1 cellular context compared by ENCODE assay signal in the genomic region with DNA sequence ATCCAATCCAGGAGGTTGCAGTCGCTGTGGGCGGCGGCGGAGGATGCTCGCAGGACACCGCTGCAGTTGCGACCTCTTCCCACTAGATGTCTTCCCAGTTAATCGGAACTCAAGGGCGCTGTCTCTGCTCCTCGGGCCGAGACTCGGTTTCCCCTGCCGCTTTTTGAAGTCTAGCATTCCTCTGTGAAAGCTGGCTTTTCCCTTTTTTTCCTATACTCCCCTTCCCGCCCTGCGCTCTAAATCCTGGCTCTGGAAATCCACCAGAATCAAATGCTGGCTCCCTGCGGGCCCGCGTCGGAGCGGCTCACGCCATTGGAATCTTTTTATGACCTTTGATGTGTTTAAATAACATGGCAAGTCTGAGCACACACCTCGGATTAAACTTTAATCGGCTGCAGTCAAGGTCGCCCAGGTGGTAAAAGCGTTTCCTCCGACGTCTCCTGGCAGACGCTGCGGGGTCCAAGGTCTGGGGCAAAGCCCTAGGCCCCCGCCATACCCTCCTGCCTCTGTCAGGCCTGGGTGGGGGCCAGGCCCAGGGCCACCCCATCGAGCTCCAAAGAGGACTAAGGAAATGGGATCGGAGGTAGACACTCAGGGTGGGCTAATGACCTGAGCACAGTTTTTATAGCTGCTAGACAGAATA.
TF ChIP-seq lines count a peak whose summit lies in the region.

No MANE protein-coding gene starts in this region.

TF ChIP-seq in HepG2, 621 proteins besides CTCF, POLR2A, EP300 and RAD21 (continued from another document and continues in another):
- no peak for TF ChIP-seq ZSCAN30 (CRISPR knock-in tag; IDR thresholded peaks at IDR 0.05)
- TF ChIP-seq ARID4A (CRISPR knock-in tag; IDR thresholded peaks at IDR 0.05; ENCODE audit: borderline replicate concordance): no peak
- TF ChIP-seq STAT6 (CRISPR knock-in tag; IDR thresholded peaks at IDR 0.05; ENCODE audit: borderline replicate concordance): no peak
- TF ChIP-seq, protein P1, sequence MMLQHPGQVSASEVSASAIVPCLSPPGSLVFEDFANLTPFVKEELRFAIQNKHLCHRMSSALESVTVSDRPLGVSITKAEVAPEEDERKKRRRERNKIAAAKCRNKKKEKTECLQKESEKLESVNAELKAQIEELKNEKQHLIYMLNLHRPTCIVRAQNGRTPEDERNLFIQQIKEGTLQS (CRISPR knock-in tag; IDR thresholded peaks at IDR 0.05): no peak
- TF ChIP-seq ZNF501 (CRISPR knock-in tag; IDR thresholded peaks at IDR 0.05): peak; percentile 21; the same call in 1 of the 2 replicates
- TF ChIP-seq ZNF326 (CRISPR knock-in tag; IDR thresholded peaks at IDR 0.05; ENCODE audit: borderline replicate concordance): no peak
- no peak for TF ChIP-seq DZIP1 (CRISPR knock-in tag; IDR thresholded peaks at IDR 0.05)
- TF ChIP-seq MBNL3 (CRISPR knock-in tag; conservative IDR thresholded peaks at IDR 0.05): no peak
- TF ChIP-seq ZNF550 (CRISPR knock-in tag; IDR thresholded peaks at IDR 0.05; ENCODE audit: borderline replicate concordance): no peak
- TF ChIP-seq MEF2D (CRISPR knock-in tag; IDR thresholded peaks at IDR 0.05): no peak
- no peak for TF ChIP-seq ZFX (CRISPR knock-in tag; IDR thresholded peaks at IDR 0.05; ENCODE audit: low read depth)
- peak; percentile 21; the same call in 1 of the 2 replicates for TF ChIP-seq RARA (CRISPR knock-in tag; IDR thresholded peaks at IDR 0.05)
- no peak for TF ChIP-seq ZNF776 (CRISPR knock-in tag; IDR thresholded peaks at IDR 0.05)
- no peak for TF ChIP-seq ZSCAN21 (CRISPR knock-in tag; IDR thresholded peaks at IDR 0.05; ENCODE audit: borderline replicate concordance)
- TF ChIP-seq CCDC6 (CRISPR knock-in tag; IDR thresholded peaks at IDR 0.05): no peak
- no peak for TF ChIP-seq ARNTL (CRISPR knock-in tag; IDR thresholded peaks at IDR 0.05)
- peak; percentile 41 for TF ChIP-seq IKZF4 (CRISPR knock-in tag; IDR thresholded peaks at IDR 0.05; ENCODE audit: borderline replicate concordance, low read depth, not compliant biosample characterization)
- TF ChIP-seq, protein P2, sequence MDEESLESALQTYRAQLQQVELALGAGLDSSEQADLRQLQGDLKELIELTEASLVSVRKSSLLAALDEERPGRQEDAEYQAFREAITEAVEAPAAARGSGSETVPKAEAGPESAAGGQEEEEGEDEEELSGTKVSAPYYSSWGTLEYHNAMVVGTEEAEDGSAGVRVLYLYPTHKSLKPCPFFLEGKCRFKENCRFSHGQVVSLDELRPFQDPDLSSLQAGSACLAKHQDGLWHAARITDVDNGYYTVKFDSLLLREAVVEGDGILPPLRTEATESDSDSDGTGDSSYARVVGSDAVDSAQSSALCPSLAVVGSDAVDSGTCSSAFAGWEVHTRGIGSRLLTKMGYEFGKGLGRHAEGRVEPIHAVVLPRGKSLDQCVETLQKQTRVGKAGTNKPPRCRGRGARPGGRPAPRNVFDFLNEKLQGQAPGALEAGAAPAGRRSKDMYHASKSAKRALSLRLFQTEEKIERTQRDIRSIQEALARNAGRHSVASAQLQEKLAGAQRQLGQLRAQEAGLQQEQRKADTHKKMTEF (CRISPR knock-in tag; IDR thresholded peaks at IDR 0.05): 0 out of 2 replicates have a peak, but pooled peaks have one; percentile 24
- no peak for TF ChIP-seq NKX3-1 (CRISPR knock-in tag; IDR thresholded peaks at IDR 0.05)
- TF ChIP-seq ZBTB42 (CRISPR knock-in tag; IDR thresholded peaks at IDR 0.05): no peak
- no peak for TF ChIP-seq ZNF589 (CRISPR knock-in tag; conservative IDR thresholded peaks at IDR 0.05)
- no peak for TF ChIP-seq EZH2 (conservative IDR thresholded peaks at IDR 0.05; ENCODE audit: low read depth, low read length)
- TF ChIP-seq, protein P3, sequence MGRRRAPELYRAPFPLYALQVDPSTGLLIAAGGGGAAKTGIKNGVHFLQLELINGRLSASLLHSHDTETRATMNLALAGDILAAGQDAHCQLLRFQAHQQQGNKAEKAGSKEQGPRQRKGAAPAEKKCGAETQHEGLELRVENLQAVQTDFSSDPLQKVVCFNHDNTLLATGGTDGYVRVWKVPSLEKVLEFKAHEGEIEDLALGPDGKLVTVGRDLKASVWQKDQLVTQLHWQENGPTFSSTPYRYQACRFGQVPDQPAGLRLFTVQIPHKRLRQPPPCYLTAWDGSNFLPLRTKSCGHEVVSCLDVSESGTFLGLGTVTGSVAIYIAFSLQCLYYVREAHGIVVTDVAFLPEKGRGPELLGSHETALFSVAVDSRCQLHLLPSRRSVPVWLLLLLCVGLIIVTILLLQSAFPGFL (CRISPR knock-in tag; IDR thresholded peaks at IDR 0.05): no peak
- no peak for TF ChIP-seq FOXP1 (IDR thresholded peaks at IDR 0.05)
- no peak for TF ChIP-seq FOXP1 (CRISPR knock-in tag; IDR thresholded peaks at IDR 0.05)
- TF ChIP-seq ZNF552 (CRISPR knock-in tag; IDR thresholded peaks at IDR 0.05; ENCODE audit: borderline replicate concordance): no peak
- no peak for TF ChIP-seq SIN3A (IDR thresholded peaks at IDR 0.05; ENCODE audit: borderline replicate concordance, low read depth, low read length)
- TF ChIP-seq ZNF547 (CRISPR knock-in tag; IDR thresholded peaks at IDR 0.05): 0 out of 2 replicates have a peak, but pooled peaks have one; percentile 40
- no peak for TF ChIP-seq ZNF232 (CRISPR knock-in tag; IDR thresholded peaks at IDR 0.05; ENCODE audit: borderline replicate concordance)
- TF ChIP-seq ZNF580 (CRISPR knock-in tag; IDR thresholded peaks at IDR 0.05; ENCODE audit: borderline replicate concordance, low read depth): no peak
- TF ChIP-seq XBP1 (CRISPR knock-in tag; IDR thresholded peaks at IDR 0.05): no peak
- TF ChIP-seq GMEB2 (CRISPR knock-in tag; IDR thresholded peaks at IDR 0.05; ENCODE audit: low read depth): no peak
- TF ChIP-seq U2AF1 (optimal IDR thresholded peaks at IDR 0.05; ENCODE audit: low read depth, low read length): no peak
- TF ChIP-seq TCF7 (IDR thresholded peaks at IDR 0.05; ENCODE audit: low read depth): peak; percentile 22; the same call in 1 of the 2 replicates
- no peak for TF ChIP-seq AKAP8 (CRISPR knock-in tag; IDR thresholded peaks at IDR 0.05)
- TF ChIP-seq AKNA (CRISPR knock-in tag; IDR thresholded peaks at IDR 0.05; ENCODE audit: borderline replicate concordance): no peak
- no peak for TF ChIP-seq IKZF1 (IDR thresholded peaks at IDR 0.05)
